ENCODE assay signal across 8 cellular contexts in genomic region chr10:22228943-22229755, GRCh38. TPM values are rescaled to one million over a fixed set of nuclear protein-coding genes. Genes with fewer than 3 reads are reported as not detected.
A peak's percentile ranks its signal among the peaks of the same experiment; 100 is the strongest.
DNase-seq lines count a peak whose midpoint lies in the region; ATAC-seq and TF ChIP-seq lines count a peak whose summit lies in the region.

No MANE protein-coding gene starts in this region.

- no peak for TF ChIP-seq EP300 in esophagus muscularis mucosa (IDR thresholded peaks at IDR 0.05)

- H3K27me3 Mint-ChIP-seq in activated T-cell treated with anti-CD3 and anti-CD28 coated beads, Interleukin-2, amount 50 U/mL, for 4 hours (ENCODE audit: low read depth), result peaks cover 3% of the 10 kb centered on the region

- H3K36me3 Mint-ChIP-seq in activated T-cell treated with anti-CD3 and anti-CD28 coated beads, Interleukin-2, amount 50 U/mL, for 4 hours (ENCODE audit: insufficient read depth), result no peaks in the 10 kb centered on the region

- TF ChIP-seq POLR2A in esophagus muscularis mucosa (IDR thresholded peaks at IDR 0.05; ENCODE audit: low read depth), result no peak

- DNase-seq in D341Med (ENCODE audit: low spot score) (peak; percentile 94), HuH-7.5 (ENCODE audit: low spot score) (peak; percentile 66), OCI-M2 (lab: John Stamatoyannopoulos, UW; ENCODE audit: unreplicated experiment) (peak; percentile 66), esophagus muscularis mucosa (ENCODE audit: extremely low spot score) (peak; percentile 97)
- peak; percentile 86 for DNase-seq in activated T-cell treated with anti-CD3 and anti-CD28 coated beads, Interleukin-2, amount 50 U/mL, for 4 hours
- peak; percentile 67 to 68 for DNase-seq in stimulated activated CD8-positive, alpha-beta memory T cell treated with anti-CD3 and anti-CD28 coated beads, Interleukin-7, amount 100 ng/mL, for 1 hour (ENCODE audit: low read depth in 2 of 2)

- peak overlapping the region; percentile 90 for H3K4me3 Mint-ChIP-seq in activated T-cell treated with anti-CD3 and anti-CD28 coated beads, Interleukin-2, amount 50 U/mL, for 4 hours

- H3K36me3 ChIP-seq in esophagus muscularis mucosa (no peaks in the 10 kb centered on the region), muscle layer of duodenum (ENCODE audit: control insufficient read depth in 1 of 2, insufficient read depth in 2 of 2, low read length in 2 of 2) (no peaks in the 10 kb centered on the region)

- no peak for TF ChIP-seq CTCF in esophagus muscularis mucosa (IDR thresholded peaks at IDR 0.05)

- peaks cover 19% of the 10 kb centered on the region for H3K4me1 Mint-ChIP-seq in activated T-cell treated with anti-CD3 and anti-CD28 coated beads, Interleukin-2, amount 50 U/mL, for 4 hours (ENCODE audit: low read depth)

- H3K27ac ChIP-seq in esophagus muscularis mucosa (replicated peaks in 1 of 4) (peak overlapping the region; percentile 90 to 96 (median 92)), muscle layer of duodenum (ENCODE audit: low read length) (peak overlapping the region; percentile 17)

- H3K4me1 ChIP-seq in esophagus muscularis mucosa (peaks cover 3 to 10% (median 8%) of the 10 kb centered on the region in 4 donors), muscle layer of duodenum (ENCODE audit: control insufficient read depth in 1 of 2, insufficient read depth in 2 of 2, low read length in 2 of 2) (no peaks in the 10 kb centered on the region)

- no peaks in the 10 kb centered on the region for H3K9me3 ChIP-seq in esophagus muscularis mucosa
- no peaks in the 10 kb centered on the region for H3K9me3 ChIP-seq in muscle layer of duodenum (ENCODE audit: control insufficient read depth in 1 of 2, low read length in 2 of 2)

- peak overlapping the region; percentile 67 to 76 (median 70) for H3K4me3 ChIP-seq in esophagus muscularis mucosa
- peak overlapping the region; percentile 74 to 78 for H3K4me3 ChIP-seq in muscle layer of duodenum (ENCODE audit: low read depth in 1 of 2, low read length in 2 of 2)

- peak; percentile 66 for ATAC-seq in GM21526 (IDR thresholded peaks at IDR 0.05; ENCODE audit: low FRiP score, unreplicated experiment)
- peak; percentile 83 to 85 for ATAC-seq in activated T-cell treated with anti-CD3 and anti-CD28 coated beads, Interleukin-2, amount 50 U/mL, for 4 hours

- under 1% methylated on average over 21 of the region's 65 CpGs for WGBS in esophagus muscularis mucosa

- H3K27me3 ChIP-seq in esophagus muscularis mucosa (no peaks in the 10 kb centered on the region), muscle layer of duodenum (ENCODE audit: low read depth, low read length) (no peaks in the 10 kb centered on the region)

- H3K9me3 Mint-ChIP-seq in activated T-cell treated with anti-CD3 and anti-CD28 coated beads, Interleukin-2, amount 50 U/mL, for 4 hours, result no peaks in the 10 kb centered on the region

- intact Hi-C loops in esophagus muscularis mucosa (cut with DNase I), result loop anchor here (5.0 kb wide), 2 partner anchors 93 to 227 kb away; partner anchors contain the start of genes BMI1 and DNAJC1

RNA-seq across cellular contexts. Expression of gene EBLN1, which starts 11.3 kb away (rescaled TPM):
- total RNA-seq in activated T-cell treated with anti-CD3 and anti-CD28 coated beads, Interleukin-2, amount 50 U/mL, for 4 hours, result not detected
- total RNA-seq in esophagus muscularis mucosa, result not detected

Comparison
In these comparisons a context has a peak if more than half of its experiments do, and no peak if none do; other contexts are left out.
1. Peak in every context shown above with its lines: DNase-seq, ATAC-seq, H3K4me3 ChIP-seq and H3K27ac ChIP-seq.